In the genomic region with DNA sequence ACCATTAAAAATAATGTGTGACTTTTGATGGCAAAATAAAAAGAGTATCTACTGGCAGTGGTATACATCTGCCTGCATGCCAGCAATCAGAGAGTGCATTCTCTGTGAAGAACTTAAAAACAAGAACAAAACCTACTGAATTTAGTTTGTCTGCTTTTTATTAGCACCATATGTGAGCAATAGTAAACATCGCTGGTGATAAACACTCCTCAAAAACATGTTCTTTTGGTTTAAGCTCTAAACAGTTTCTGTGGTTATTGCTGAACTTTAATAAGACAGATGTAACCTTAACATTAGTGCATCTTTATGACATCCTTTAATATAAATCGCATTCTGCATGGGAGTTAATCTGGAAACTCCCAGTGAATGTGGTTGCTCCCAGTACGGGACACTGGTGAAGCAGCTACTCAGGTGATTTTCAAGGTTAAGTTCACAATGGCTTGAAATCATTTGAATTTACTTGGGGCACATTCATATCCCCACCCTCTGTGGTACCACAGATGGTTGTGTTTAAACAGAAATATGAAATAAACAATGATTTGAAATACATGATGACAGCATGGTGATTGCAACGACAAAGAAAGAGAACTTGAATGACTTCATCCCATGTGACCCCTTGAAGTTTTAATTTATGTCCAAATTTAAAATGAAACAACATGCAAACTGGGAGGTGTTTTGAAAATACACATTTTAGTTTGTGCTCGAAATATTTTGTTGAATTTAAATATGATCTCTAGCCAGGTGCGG, we compare ENCODE assay signal across 19 cellular contexts.
"Had no signal": no experiment of that assay in that cellular context is flagged by ENCODE, and none has a peak within 500 bp of the region (broad histone marks: within the 10 kb centered on the region; RNA-seq: fewer than 3 reads in every experiment).

No MANE protein-coding gene starts in this region.

- H3K79me2 ChIP-seq: hepatocyte had no signal

- H3K4me2 ChIP-seq: hepatocyte had no signal

- H3K36me3 Mint-ChIP-seq: type B pancreatic cell had no signal

- H3K9me3 ChIP-seq: pancreas, thyroid gland had no signal

- H3K4me1 ChIP-seq: esophagus muscularis mucosa, foreskin keratinocyte, pancreas, thyroid gland had no signal

- H3K27me3 Mint-ChIP-seq: naive B cell, type B pancreatic cell had no signal

- H3K4me3 ChIP-seq: esophagus muscularis mucosa, hepatocyte, pancreas, thyroid gland had no signal

- H3K36me3 ChIP-seq: esophagus muscularis mucosa, pancreas, thyroid gland had no signal

- H3K4me1 Mint-ChIP-seq: naive B cell had no signal

- H3K27ac Mint-ChIP-seq: naive B cell, nephron, progenitor cell of endocrine pancreas, type B pancreatic cell had no signal

- H3K4me3 Mint-ChIP-seq: naive B cell, nephron, type B pancreatic cell had no signal

- H3K27ac ChIP-seq: epithelial cell of prostate, esophagus muscularis mucosa, foreskin keratinocyte, hepatocyte, pancreas, thyroid gland had no signal

- DNase-seq: cortex of kidney; effector memory CD4-positive, alpha-beta T cell; foreskin keratinocyte; head of caudate nucleus; mesendoderm; naive B cell; occipital lobe; pancreas; right cardiac atrium; small intestine; stimulated activated CD4-positive, alpha-beta T cell treated with anti-CD3 and anti-CD28 coated beads, Interleukin-12 subunit alpha, Interleukin-12 subunit beta, amount 100 ng/mL, for 4 hours; stimulated activated naive CD4-positive, alpha-beta T cell treated with Interleukin-2 at 50 U/mL for 16 hours; thyroid gland had no signal

- H2AFZ ChIP-seq: hepatocyte had no signal

- H3K27me3 ChIP-seq: esophagus muscularis mucosa, hepatocyte, pancreas, thyroid gland had no signal
